8 cellular contexts compared by ENCODE assay signal in genomic region chr21:14383596-14384210, GRCh38. TPM values are rescaled to one million over a fixed set of nuclear protein-coding genes. Genes with fewer than 3 reads are reported as not detected.
A peak's percentile ranks its signal among the peaks of the same experiment; 100 is the strongest.
DNase-seq lines count a peak whose midpoint lies in the region; ATAC-seq, FAIRE-seq and TF ChIP-seq lines count a peak whose summit lies in the region.

No MANE protein-coding gene starts in this region.

- CTCF ChIA-PET in activated CD8-positive, alpha-beta T cell treated with anti-CD3 and anti-CD28 coated beads for 36 hours (lab: Charles Lee) = interaction anchor here (0.9 to 3.5 kb wide), 4 partner anchors 77 to 354 kb away, joined by 3 to 10 read pairs (median 6); no protein-coding TSS in a partner anchor

- peak; percentile 62 for DNase-seq in NCI-H1694 treated with DMSO at 0.1 percent for 48 hours (lab: John Stamatoyannopoulos, UW)
- no peak for DNase-seq in NCI-H1694 (lab: John Stamatoyannopoulos, UW)
- peak; percentile 3 for DNase-seq in HTR-8/SVneo (ENCODE audit: insufficient read length, low spot score)
- DNase-seq in activated CD8-positive, alpha-beta T cell treated with anti-CD3 and anti-CD28 coated beads for 36 hours = peak; percentile 5
- no peak for DNase-seq in Right ventricle myocardium superior
- no peak for DNase-seq in psoas muscle
- DNase-seq in GDM1 (lab: John Stamatoyannopoulos, UW) = no peak

- peak overlapping the region; percentile 83 for H3K27ac ChIP-seq in psoas muscle

- H3K27me3 Mint-ChIP-seq in activated CD8-positive, alpha-beta T cell treated with anti-CD3 and anti-CD28 coated beads for 36 hours = no peaks in the 10 kb centered on the region

- no peaks in the 10 kb centered on the region for H3K9me3 Mint-ChIP-seq in activated CD8-positive, alpha-beta T cell treated with anti-CD3 and anti-CD28 coated beads for 36 hours

- H3K4me3 ChIP-seq in psoas muscle = peak overlapping the region; percentile 81

- POLR2A ChIA-PET in activated CD8-positive, alpha-beta T cell treated with anti-CD3 and anti-CD28 coated beads for 36 hours (lab: Charles Lee) = interaction anchor here (0.6 to 1.8 kb wide), 7 partner anchors 12 to 623 kb away, joined by 3 to 5 read pairs (median 3); no protein-coding TSS in a partner anchor

- peaks cover 19% of the 10 kb centered on the region for H3K4me1 ChIP-seq in psoas muscle

- peak overlapping the region; percentile 97 for H3K27ac Mint-ChIP-seq in activated CD8-positive, alpha-beta T cell treated with anti-CD3 and anti-CD28 coated beads for 36 hours

- peaks cover 0 to 6% of the 10 kb centered on the region in 2 donors for H3K36me3 ChIP-seq in psoas muscle (ENCODE audit: insufficient read depth in 1 of 2, low read depth in 1 of 2)

- intact Hi-C loops in activated CD8-positive, alpha-beta T cell treated with anti-CD3 and anti-CD28 coated beads for 36 hours (cut with micrococcal nuclease) = loop anchor here (5.0 to 10.0 kb wide), 2 partner anchors 164 to 1351 kb away; partner anchors contain the start of gene SAMSN1
- intact Hi-C loops in Right ventricle myocardium superior (cut with DNase I) = no loop called here
- intact Hi-C loops in psoas muscle (cut with DNase I) = loop anchor here in 1 of 2 donors (5.0 kb wide), 1 partner anchor 126 kb away; no protein-coding TSS in a partner anchor

- H3K4me3 Mint-ChIP-seq in activated CD8-positive, alpha-beta T cell treated with anti-CD3 and anti-CD28 coated beads for 36 hours = peak overlapping the region; percentile 92

- no peaks in the 10 kb centered on the region for H3K9me3 ChIP-seq in psoas muscle

- WGBS in psoas muscle, 3 donors = 2 to 3% (median 3%) methylated on average over 21 of the region's 21 CpGs

- H3K27me3 ChIP-seq in psoas muscle (ENCODE audit: insufficient read depth in 3 of 3, low read length in 2 of 3) = no peaks in the 10 kb centered on the region

- no peak for TF ChIP-seq CTCF in activated CD8-positive, alpha-beta T cell treated with anti-CD3 and anti-CD28 coated beads for 36 hours (IDR thresholded peaks at IDR 0.05)
- TF ChIP-seq CTCF in psoas muscle (IDR thresholded peaks at IDR 0.05) = no peak

- peaks cover 21% of the 10 kb centered on the region for H3K36me3 Mint-ChIP-seq in activated CD8-positive, alpha-beta T cell treated with anti-CD3 and anti-CD28 coated beads for 36 hours (ENCODE audit: low read depth)

- H3K4me1 Mint-ChIP-seq in activated CD8-positive, alpha-beta T cell treated with anti-CD3 and anti-CD28 coated beads for 36 hours (ENCODE audit: low read depth) = peaks cover 29% of the 10 kb centered on the region

- peak; percentile 27 for ATAC-seq in GM21529 (IDR thresholded peaks at IDR 0.05; ENCODE audit: unreplicated experiment)
- peak; percentile 7 for ATAC-seq in activated CD8-positive, alpha-beta T cell treated with anti-CD3 and anti-CD28 coated beads for 36 hours
- ATAC-seq in Right ventricle myocardium superior (ENCODE audit: poor library complexity) = peak; percentile 72
- ATAC-seq in psoas muscle = peak; percentile 31 to 59 (median 38)

- no peak for FAIRE-seq in HTR-8/SVneo (lab: Jason Lieb, UNC)

RNA-seq across cellular contexts. Expression of gene HSPA13, which starts 0.8 kb away (rescaled TPM):
- total RNA-seq in activated CD8-positive, alpha-beta T cell treated with anti-CD3 and anti-CD28 coated beads for 36 hours = 10 to 100 TPM; 37.1 to 39.8 TPM
- total RNA-seq in Right ventricle myocardium superior (10.8 TPM), psoas muscle (10 to 100 TPM in 2 of 4 donors, 1 to 10 TPM in 2; 6.5 to 11.5 (median 9.3) TPM)
- polyA plus RNA-seq in psoas muscle = 10 to 100 TPM in 1 of 3 donors, 1 to 10 TPM in 2; 5.7 to 14.1 (median 7.6) TPM

Comparison
In these comparisons a context has a peak if more than half of its experiments do, and no peak if none do; other contexts are left out.
1. DNase-seq: peak in NCI-H1694 treated with DMSO at 0.1 percent for 48 hours (single experiment), HTR-8/SVneo (single experiment) and activated CD8-positive, alpha-beta T cell treated with anti-CD3 and anti-CD28 coated beads for 36 hours (single experiment); none in NCI-H1694 (single experiment), Right ventricle myocardium superior (single experiment), psoas muscle (0 of 2) and GDM1 (single experiment).
2. ATAC-seq: peak in every context shown above with its lines; median percentile 72 in Right ventricle myocardium superior; 38 in psoas muscle; 27 in GM21529; 7 in activated CD8-positive, alpha-beta T cell treated with anti-CD3 and anti-CD28 coated beads for 36 hours.